ENCODE assay signal across 8 cellular contexts in genomic region chr12:68317047-68317667, GRCh38. TPM values are rescaled to one million over a fixed set of nuclear protein-coding genes. Genes with fewer than 3 reads are reported as not detected.
DNase-seq lines count a peak whose midpoint lies in the region; ATAC-seq and TF ChIP-seq lines count a peak whose summit lies in the region.

No MANE protein-coding gene starts in this region.

- H3K27me3 Mint-ChIP-seq in Caco-2 (ENCODE audit: insufficient read depth, unreplicated experiment): no peaks in the 10 kb centered on the region
- H3K27me3 Mint-ChIP-seq in MCF 10A (ENCODE audit: insufficient read depth, unreplicated experiment): no peaks in the 10 kb centered on the region

- no peak overlapping the region for H3K4me2 ChIP-seq in HCT116 (ENCODE audit: low read length)
- no peak overlapping the region for H3K4me2 ChIP-seq in PC-3 (ENCODE audit: low read length)

- RAD21 ChIA-PET in HCT116 (lab: Charles Lee; ENCODE audit: low non-redundant PET in 1 of 2, low total read pairs in 2 of 2, uncharacterized antibody in 2 of 2, unreplicated experiment in 2 of 2): interaction anchor here in 1 of 2 experiments (0.9 kb wide), 1 partner anchor 276 kb away, joined by 4 read pairs; no protein-coding TSS in a partner anchor

- H3K9me3 Mint-ChIP-seq in Caco-2 (ENCODE audit: unreplicated experiment): no peaks in the 10 kb centered on the region
- no peaks in the 10 kb centered on the region for H3K9me3 Mint-ChIP-seq in MCF 10A (ENCODE audit: unreplicated experiment)

- no peaks in the 10 kb centered on the region for H3K4me1 Mint-ChIP-seq in Caco-2 (ENCODE audit: low read depth, unreplicated experiment)
- no peaks in the 10 kb centered on the region for H3K4me1 Mint-ChIP-seq in MCF 10A (ENCODE audit: insufficient read depth, unreplicated experiment)

- no peak overlapping the region for H3K27ac Mint-ChIP-seq in Caco-2 (ENCODE audit: unreplicated experiment)
- no peak overlapping the region for H3K27ac Mint-ChIP-seq in MCF 10A (ENCODE audit: low read depth, unreplicated experiment)

- TF ChIP-seq CTCF in Caco-2 (IDR thresholded peaks at IDR 0.05; ENCODE audit: insufficient read depth in 1 of 2, low read depth in 1 of 2, low read length in 1 of 2, severe bottlenecking in 1 of 2, unreplicated experiment in 1 of 2): peak; percentile 62 to 68
- TF ChIP-seq CTCF in HCT116 (IDR thresholded peaks at IDR 0.05 in 2 of 3, conservative IDR thresholded peaks at IDR 0.05 in 1 of 3; ENCODE audit: borderline replicate concordance in 1 of 3, insufficient read depth in 1 of 3, low read depth in 2 of 3, low read length in 2 of 3): peak; percentile 49 to 63 (median 60); a peak in 5 of 6 replicates
- peak; percentile 76 for TF ChIP-seq CTCF in PC-3 (conservative IDR thresholded peaks at IDR 0.05; ENCODE audit: low read depth, low read length)
- peak; percentile 62 for TF ChIP-seq CTCF in MCF 10A (IDR thresholded peaks at IDR 0.05; ENCODE audit: unreplicated experiment)
- peak; percentile 72 for TF ChIP-seq CTCF in thoracic aorta (IDR thresholded peaks at IDR 0.05)

- H3K9me2 ChIP-seq in HCT116 (ENCODE audit: insufficient read depth) (no peaks in the 10 kb centered on the region), PC-3 (replicated peaks; ENCODE audit: low read length) (no peaks in the 10 kb centered on the region)

- H3K4me3 ChIP-seq in Caco-2 (ENCODE audit: low read depth, low read length) (no peak overlapping the region), HCT116 (replicated peaks in 1 of 2; ENCODE audit: low read depth in 1 of 2, low read length in 2 of 2) (no peak overlapping the region), PC-3 (ENCODE audit: low read length) (no peak overlapping the region), thoracic aorta (no peak overlapping the region)

- H3K4me1 ChIP-seq in Caco-2 (no peaks in the 10 kb centered on the region), HCT116 (ENCODE audit: control insufficient read depth in 1 of 2, insufficient read depth in 2 of 2, low read length in 2 of 2) (no peaks in the 10 kb centered on the region), PC-3 (ENCODE audit: insufficient read depth, low read length) (no peaks in the 10 kb centered on the region), thoracic aorta (ENCODE audit: control insufficient read depth in 1 of 2, low read depth in 2 of 2) (no peaks in the 10 kb centered on the region)

- H3K79me2 ChIP-seq in HCT116 (ENCODE audit: insufficient read depth, low read length): no peaks in the 10 kb centered on the region
- no peaks in the 10 kb centered on the region for H3K79me2 ChIP-seq in PC-3 (ENCODE audit: low read length)

- H3K36me3 Mint-ChIP-seq in Caco-2 (ENCODE audit: insufficient read depth, unreplicated experiment) (peaks cover 6% of the 10 kb centered on the region), MCF 10A (ENCODE audit: insufficient read depth, unreplicated experiment) (peaks cover 20% of the 10 kb centered on the region)

- no peaks in the 10 kb centered on the region for H3F3A ChIP-seq in PC-3 (ENCODE audit: low read length, unreplicated experiment)

- TF ChIP-seq RAD21 in HCT116 (IDR thresholded peaks at IDR 0.05; ENCODE audit: low read depth): peak; percentile 63

- no peaks in the 10 kb centered on the region for H3K36me3 ChIP-seq in Caco-2 (ENCODE audit: control insufficient read depth, insufficient read depth, low read length)
- peaks cover 0 to 5% of the 10 kb centered on the region in 2 experiments; a peak in 1 of 4 replicates for H3K36me3 ChIP-seq in HCT116 (ENCODE audit: control insufficient read depth in 1 of 2, insufficient read depth in 2 of 2, low read length in 2 of 2)
- peaks cover 13% of the 10 kb centered on the region; the same call in 1 of the 2 replicates for H3K36me3 ChIP-seq in PC-3 (ENCODE audit: low read depth, low read length)
- H3K36me3 ChIP-seq in thoracic aorta: peaks cover 13% of the 10 kb centered on the region

- H3K27ac ChIP-seq in HCT116 (ENCODE audit: low read depth, low read length) (no peak overlapping the region), PC-3 (ENCODE audit: low read length) (no peak overlapping the region), thoracic aorta (no peak overlapping the region)

- peak in 1 of 2 experiments; percentile 35 for DNase-seq in Caco-2
- DNase-seq in HCT116 (ENCODE audit: low read depth, low spot score): peak; percentile 27
- peak; percentile 65 for DNase-seq in PC-3
- peak; percentile 53 for DNase-seq in MCF 10A (ENCODE audit: unreplicated experiment)
- peak; percentile 74 to 77 for DNase-seq in lung microvascular endothelial cell (ENCODE audit: low read depth in 2 of 2)
- DNase-seq in thoracic aorta (ENCODE audit: low spot score): no peak

- BruUV-seq in Caco-2 (replicated peaks; lab: Mats Ljungman, UMichigan) (no TSS peak), HCT116 (replicated peaks; lab: Mats Ljungman, UMichigan) (no TSS peak), PC-3 (replicated peaks; lab: Mats Ljungman, UMichigan) (no TSS peak), MCF 10A (replicated peaks; lab: Mats Ljungman, UMichigan) (no TSS peak)

- H3K27me3 ChIP-seq in Caco-2 (replicated peaks; ENCODE audit: control insufficient read depth, insufficient read depth, low read length): no peaks in the 10 kb centered on the region
- H3K27me3 ChIP-seq in HCT116 (ENCODE audit: insufficient read depth, low read length): no peaks in the 10 kb centered on the region
- no peaks in the 10 kb centered on the region for H3K27me3 ChIP-seq in PC-3 (ENCODE audit: low read length)
- no peaks in the 10 kb centered on the region for H3K27me3 ChIP-seq in thoracic aorta (replicated peaks; ENCODE audit: insufficient read depth)

- H2AFZ ChIP-seq in HCT116 (ENCODE audit: low read depth, low read length, poor library complexity, severe bottlenecking) (no peak overlapping the region), PC-3 (ENCODE audit: low read length) (no peak overlapping the region)

- H3K4me3 Mint-ChIP-seq in Caco-2 (ENCODE audit: unreplicated experiment) (no peak overlapping the region), MCF 10A (ENCODE audit: unreplicated experiment) (no peak overlapping the region)

- POLR2A ChIA-PET in Caco-2 (lab: Charles Lee): no interaction called here
- POLR2A ChIA-PET in HCT116 (lab: Charles Lee): no interaction called here
- POLR2A ChIA-PET in PC-3 (lab: Charles Lee; ENCODE audit: unreplicated experiment): interaction anchor here (0.5 kb wide), 1 partner anchor 327 kb away, joined by 3 read pairs; no protein-coding TSS in a partner anchor
- POLR2A ChIA-PET in MCF 10A (lab: Yijun Ruan, JAX): interaction anchor here (0.6 to 3.1 kb wide), 6 partner anchors 14 to 370 kb away, joined by 3 to 24 read pairs (median 4); partner anchors contain the start of gene NUP107

- H3K9me3 ChIP-seq in Caco-2: no peaks in the 10 kb centered on the region
- no peaks in the 10 kb centered on the region for H3K9me3 ChIP-seq in HCT116 (ENCODE audit: control insufficient read depth in 1 of 2, insufficient read depth in 1 of 2, low read depth in 1 of 2, low read length in 2 of 2)
- H3K9me3 ChIP-seq in PC-3 (ENCODE audit: low read length): no peaks in the 10 kb centered on the region
- H3K9me3 ChIP-seq in thoracic aorta: no peaks in the 10 kb centered on the region

- CTCF ChIA-PET in Caco-2 (lab: Charles Lee) (interaction anchor here (1.0 to 1.2 kb wide), 4 partner anchors 15 to 278 kb away, joined by 3 to 6 read pairs (median 4); partner anchors contain the start of gene MDM1), HCT116 (lab: Charles Lee) (interaction anchor here (0.8 to 3.2 kb wide), 12 partner anchors 11 to 961 kb away, joined by 3 to 35 read pairs (median 6); partner anchors contain the start of gene MDM1), PC-3 (lab: Charles Lee) (interaction anchor here (0.6 to 0.8 kb wide), 4 partner anchors 92 to 276 kb away, joined by 3 to 6 read pairs (median 5); no protein-coding TSS in a partner anchor), MCF 10A (lab: Yijun Ruan, JAX) (interaction anchor here (0.6 to 7.5 kb wide), 40 partner anchors 8 to 1621 kb away, joined by 3 to 151 read pairs (median 4); partner anchors contain the start of gene IL26)

- H3K9ac ChIP-seq in HCT116 (ENCODE audit: low read length) (no peak overlapping the region), PC-3 (ENCODE audit: low read length) (no peak overlapping the region)

- TF ChIP-seq POLR2A in HCT116 (IDR thresholded peaks at IDR 0.05; ENCODE audit: borderline replicate concordance, extremely low read depth, insufficient read depth, insufficient read length): no peak

- intact Hi-C loops in Caco-2 (cut with micrococcal nuclease; ENCODE audit: unreplicated experiment) (loop anchor here (1.0 to 5.0 kb wide), 2 partner anchors 94 to 960 kb away; no protein-coding TSS in a partner anchor), HCT116 (cut with micrococcal nuclease) (loop anchor here (1.0 to 2.0 kb wide), 3 partner anchors 94 to 960 kb away; no protein-coding TSS in a partner anchor), PC-3 (cut with micrococcal nuclease) (loop anchor here (1.0 to 2.0 kb wide), 2 partner anchors 94 to 276 kb away; no protein-coding TSS in a partner anchor), MCF 10A (cut with micrococcal nuclease) (loop anchor here (1.0 to 5.0 kb wide), 4 partner anchors 80 to 960 kb away; no protein-coding TSS in a partner anchor)

- no peaks in the 10 kb centered on the region for H4K20me1 ChIP-seq in HCT116 (ENCODE audit: insufficient read depth)
- H4K20me1 ChIP-seq in PC-3 (ENCODE audit: low read length): no peaks in the 10 kb centered on the region

- ATAC-seq in HCT116 (no peak), PC-3 (no peak), thoracic aorta (ENCODE audit: insufficient number of reproducible peaks, low FRiP score, low read depth) (no peak), HG02852 (IDR thresholded peaks at IDR 0.05; ENCODE audit: unreplicated experiment) (no peak), GM21367 (IDR thresholded peaks at IDR 0.05; ENCODE audit: unreplicated experiment) (no peak)

TF ChIP-seq in HCT116, 20 proteins besides CTCF, POLR2A, EP300 and RAD21:
- no peak for TF ChIP-seq SIN3A (IDR thresholded peaks at IDR 0.05; ENCODE audit: low read depth)
- TF ChIP-seq POLR2AphosphoS5 (IDR thresholded peaks at IDR 0.05; ENCODE audit: low read depth, low read length): no peak
- TF ChIP-seq ELF1 (IDR thresholded peaks at IDR 0.05; ENCODE audit: borderline replicate concordance, low read depth): no peak

RNA-seq across cellular contexts. Expression of gene MDM1, which starts 15.0 kb away (rescaled TPM):
- total RNA-seq in Caco-2 (2022): 19.0 and 22.2 TPM in 2 replicates
- total RNA-seq in HCT116 (2021; ENCODE audit: unreplicated experiment): 10.0 TPM
- 1.7 and 2.5 TPM in 2 replicates for polyA plus RNA-seq in HCT116 (2012)
- total RNA-seq in PC-3 (2014; rRNA removed): 10.4 and 19.2 TPM in 2 replicates
- total RNA-seq in MCF 10A (2022): 11.8 and 17.5 TPM in 2 replicates
- total RNA-seq in lung microvascular endothelial cell: 4.4 and 5.6 TPM in 2 replicates
- total RNA-seq in thoracic aorta: 10 to 100 TPM; 13.4 to 17.1 TPM

Comparison
In these comparisons a context has a peak if more than half of its experiments do, and no peak if none do; other contexts are left out.
1. POLR2A ChIA-PET loops: an anchor here in PC-3 (0.5 kb wide) and MCF 10A (0.6 to 3.1 kb wide); none called in Caco-2 and HCT116.